ENCODE assay signal across 17 cellular contexts in genomic region chr19:38211779-38212178, GRCh38. TPM values are rescaled to one million over a fixed set of nuclear protein-coding genes. Genes with fewer than 3 reads are reported as not detected.
DNase-seq lines count a peak whose midpoint lies in the region; ATAC-seq and TF ChIP-seq lines count a peak whose summit lies in the region.
"Had no signal": no experiment of that assay in that cellular context is flagged by ENCODE, and none has a peak within 500 bp of the region (broad histone marks: within the 10 kb centered on the region; RNA-seq: fewer than 3 reads in every experiment).

No MANE protein-coding gene starts in this region.

- WGBS in hepatocyte (ENCODE audit: low lambda C conversion rate, missing lambda C conversion rate), result 17% methylated on average over 3 of the region's 17 CpGs
- 10 to 35% (median 15%) methylated on average over 3 to 17 of the region's 17 CpGs for WGBS in stomach, 5 donors

- no peaks in the 10 kb centered on the region for H3K36me3 Mint-ChIP-seq in mesothelial cell of epicardium

- DNase-seq in H7, result peak; percentile 91
- peak; percentile 74 for DNase-seq in NCI-H2227 treated with DMSO at 0.1 percent for 48 hours (lab: John Stamatoyannopoulos, UW)
- DNase-seq in hepatocyte (ENCODE audit: low spot score), result no peak
- no peak for DNase-seq in mesothelial cell of epicardium (ENCODE audit: low spot score in 2 of 2, unreplicated experiment in 2 of 2)
- DNase-seq in stomach, result no peak
- DNase-seq in PC-3, result no peak
- no peak for DNase-seq in midbrain (lab: John Stamatoyannopoulos, UW)
- DNase-seq: CD4-positive, CD25-positive, alpha-beta regulatory T cell; DMS79; HFFc6; IMR-90; Kasumi-1; NCI-H187 treated with DMSO at 0.1 percent for 48 hours; NCI-H524; SHP77 treated with DMSO at 0.1 percent for 48 hours had no signal

- H3K9me2 ChIP-seq in hepatocyte (replicated peaks; ENCODE audit: insufficient read depth), result no peaks in the 10 kb centered on the region
- H3K9me2 ChIP-seq in PC-3 (replicated peaks; ENCODE audit: low read length), result no peaks in the 10 kb centered on the region

- H2AFZ ChIP-seq in hepatocyte (no peak overlapping the region), PC-3 (ENCODE audit: low read length) (no peak overlapping the region)

- no peak overlapping the region for H3K27ac Mint-ChIP-seq in mesothelial cell of epicardium
- H3K27ac Mint-ChIP-seq: CD4-positive, CD25-positive, alpha-beta regulatory T cell; HFFc6 had no signal

- H3K4me1 ChIP-seq in hepatocyte (ENCODE audit: insufficient read depth) (peaks cover 27% of the 10 kb centered on the region), stomach (peaks cover 25 to 31% (median 29%) of the 10 kb centered on the region in 4 donors), PC-3 (ENCODE audit: insufficient read depth, low read length) (no peaks in the 10 kb centered on the region)

- peaks cover 17% of the 10 kb centered on the region for H3K4me1 Mint-ChIP-seq in mesothelial cell of epicardium

- no peak for TF ChIP-seq EP300 in stomach (IDR thresholded peaks at IDR 0.05)

- H3K4me2 ChIP-seq in hepatocyte (peak overlapping the region; percentile 78), PC-3 (ENCODE audit: low read length) (no peak overlapping the region)

- no peaks in the 10 kb centered on the region for H3F3A ChIP-seq in PC-3 (ENCODE audit: low read length, unreplicated experiment)

- H3K36me3 ChIP-seq in H7 (replicated peaks; ENCODE audit: control insufficient read depth, insufficient read depth, low read length), result no peaks in the 10 kb centered on the region
- no peaks in the 10 kb centered on the region for H3K36me3 ChIP-seq in hepatocyte (replicated peaks; ENCODE audit: insufficient read depth, low read depth)
- peaks cover 0 to 8% (median 4%) of the 10 kb centered on the region in 4 donors for H3K36me3 ChIP-seq in stomach
- H3K36me3 ChIP-seq in PC-3 (ENCODE audit: low read depth, low read length), result no peaks in the 10 kb centered on the region

- no peaks in the 10 kb centered on the region for H3K79me2 ChIP-seq in hepatocyte
- no peaks in the 10 kb centered on the region for H3K79me2 ChIP-seq in PC-3 (ENCODE audit: low read length)

- H3K9me3 ChIP-seq in hepatocyte (ENCODE audit: low read depth) (no peaks in the 10 kb centered on the region), stomach (no peaks in the 10 kb centered on the region), PC-3 (ENCODE audit: low read length) (no peaks in the 10 kb centered on the region)

- BruUV-seq in PC-3 (replicated peaks; lab: Mats Ljungman, UMichigan), result no TSS peak

- H3K27me3 Mint-ChIP-seq in mesothelial cell of epicardium (ENCODE audit: low read depth), result peaks cover 26% of the 10 kb centered on the region

- TF ChIP-seq CTCF in hepatocyte (IDR thresholded peaks at IDR 0.05; ENCODE audit: poor library complexity) (no peak), mesothelial cell of epicardium (IDR thresholded peaks at IDR 0.05; ENCODE audit: unreplicated experiment) (no peak), stomach (IDR thresholded peaks at IDR 0.05) (no peak), PC-3 (conservative IDR thresholded peaks at IDR 0.05; ENCODE audit: low read depth, low read length) (no peak)

- POLR2A ChIA-PET in PC-3 (lab: Charles Lee; ENCODE audit: unreplicated experiment), result no interaction called here

- CTCF ChIA-PET in PC-3 (lab: Charles Lee), result no interaction called here

- peaks cover 12% of the 10 kb centered on the region; the same call in 1 of the 2 replicates for H3K27me3 ChIP-seq in H7 (ENCODE audit: control insufficient read depth, insufficient read depth, low read length)
- no peaks in the 10 kb centered on the region for H3K27me3 ChIP-seq in hepatocyte
- peaks cover 7 to 89% (median 37%) of the 10 kb centered on the region in 3 donors for H3K27me3 ChIP-seq in stomach
- no peaks in the 10 kb centered on the region for H3K27me3 ChIP-seq in PC-3 (ENCODE audit: low read length)

- peak overlapping the region; percentile 50 for H3K4me3 Mint-ChIP-seq in mesothelial cell of epicardium
- H3K4me3 Mint-ChIP-seq: CD4-positive, CD25-positive, alpha-beta regulatory T cell; HFFc6 had no signal

- no peak for ATAC-seq in HG03469 (IDR thresholded peaks at IDR 0.05; ENCODE audit: unreplicated experiment)
- no peak for ATAC-seq in PC-3

- intact Hi-C loops in stomach (cut with DNase I; ENCODE audit: low total_unique reads) (no loop called here), PC-3 (cut with micrococcal nuclease) (no loop called here)

- TF ChIP-seq POLR2A in stomach (IDR thresholded peaks at IDR 0.05), result no peak

- peak overlapping the region; percentile 17; the same call in 1 of the 2 replicates for H3K4me3 ChIP-seq in H7 (ENCODE audit: insufficient read depth, low read depth, low read length)
- H3K4me3 ChIP-seq in hepatocyte, result no peak overlapping the region
- H3K4me3 ChIP-seq in stomach, result no peak overlapping the region
- no peak overlapping the region for H3K4me3 ChIP-seq in PC-3 (ENCODE audit: low read length)

- H3K27ac ChIP-seq in hepatocyte (peak overlapping the region; percentile 93), stomach (no peak overlapping the region), PC-3 (ENCODE audit: low read length) (no peak overlapping the region)

- H3K9ac ChIP-seq in PC-3 (ENCODE audit: low read length), result no peak overlapping the region

- H3K9me3 Mint-ChIP-seq in mesothelial cell of epicardium, result no peaks in the 10 kb centered on the region
- H3K9me3 Mint-ChIP-seq: HFFc6 had no signal

- H4K20me1 ChIP-seq in hepatocyte (ENCODE audit: insufficient read depth, poor library complexity, severe bottlenecking) (no peaks in the 10 kb centered on the region), PC-3 (ENCODE audit: low read length) (no peaks in the 10 kb centered on the region)

RNA-seq across cellular contexts. Expression of gene DPF1, which starts 12.2 kb away (rescaled TPM):
- 3.0 and 5.5 TPM in 2 replicates for total RNA-seq in H7 (2014; rRNA removed; shearing (Covaris generic))
- total RNA-seq in hepatocyte, result 1.2 and 2.1 TPM in 2 replicates
- 2.0 and 2.7 TPM in 2 replicates for polyA plus RNA-seq in hepatocyte
- total RNA-seq in mesothelial cell of epicardium, result 3.9 to 4.2 TPM (median 4.0 TPM) in 3 replicates
- total RNA-seq in stomach, result not detected
- polyA plus RNA-seq in stomach, result under 1 TPM in 2 of 3 donors, not detected in 1; 0.12 to 0.43 TPM
- 7.7 and 8.1 TPM in 2 replicates for total RNA-seq in PC-3 (2014; rRNA removed)
- total RNA-seq: CD4-positive, CD25-positive, alpha-beta regulatory T cell had no signal
- polyA plus RNA-seq: CD4-positive, CD25-positive, alpha-beta regulatory T cell had no signal

RNA-seq across cellular contexts. Expression of gene PPP1R14A, which starts 44.4 kb away (rescaled TPM):
- 3.5 and 3.7 TPM in 2 replicates for total RNA-seq in H7 (2014; rRNA removed; shearing (Covaris generic))
- total RNA-seq in hepatocyte (13.0 and 15.1 TPM in 2 replicates), mesothelial cell of epicardium (13.6 to 14.8 TPM (median 13.8 TPM) in 3 replicates), stomach (100 to 1,000 TPM in 1 of 5 donors, 10 to 100 TPM in 3, 1 to 10 TPM in 1; 8.8 to 197 (median 31.6) TPM), PC-3 (2014; rRNA removed) (not detected in 2 replicates)
- polyA plus RNA-seq in hepatocyte (50.5 and 56.9 TPM in 2 replicates), stomach (100 to 1,000 TPM in 1 of 3 donors, 10 to 100 TPM in 2; 53.2 to 138 (median 54.9) TPM)
- total RNA-seq: A673, IMR-90 had no signal
- polyA plus RNA-seq: CD4-positive, CD25-positive, alpha-beta regulatory T cell had no signal

RNA-seq across cellular contexts. Expression of gene SPINT2, which starts 52.6 kb away (rescaled TPM):
- 143 and 153 TPM in 2 replicates for total RNA-seq in H7 (2014; rRNA removed; shearing (Covaris generic))
- total RNA-seq in hepatocyte (508 and 590 TPM in 2 replicates), mesothelial cell of epicardium (277 to 312 TPM (median 299 TPM) in 3 replicates), stomach (1,000 to 10,000 TPM in 1 of 5 donors, 100 to 1,000 TPM in 2, 10 to 100 TPM in 2; 29.8 to 1,508 (median 255) TPM), PC-3 (2014; rRNA removed) (442 and 650 TPM in 2 replicates)
- polyA plus RNA-seq in hepatocyte (834 and 885 TPM in 2 replicates), stomach (100 to 1,000 TPM in 2 of 3 donors, 10 to 100 TPM in 1; 54.5 to 255 (median 184) TPM)
- total RNA-seq: A673 had no signal

Comparison
In these comparisons a context has a peak if more than half of its experiments do, and no peak if none do; other contexts are left out.
1. DNase-seq: peak in H7 (single experiment) and NCI-H2227 treated with DMSO at 0.1 percent for 48 hours (single experiment); none in hepatocyte (single experiment), mesothelial cell of epicardium (0 of 2), stomach (single experiment), PC-3 (single experiment) and midbrain (single experiment).